In genomic region chr22:50627452-50627913, GRCh38 we compare ENCODE assay signal across 8 cellular contexts. TPM values are rescaled to one million over a fixed set of nuclear protein-coding genes. Genes with fewer than 3 reads are reported as not detected.
DNase-seq lines count a peak whose midpoint lies in the region; ATAC-seq and TF ChIP-seq lines count a peak whose summit lies in the region.

No MANE protein-coding gene starts in this region.

- H3K27me3 ChIP-seq in mononuclear cell (ENCODE audit: insufficient read depth, low read length) (no peaks in the 10 kb centered on the region), vagina (no peaks in the 10 kb centered on the region)

- no peaks in the 10 kb centered on the region for H3K36me3 ChIP-seq in vagina

- H3K4me3 ChIP-seq in AG10803 (ENCODE audit: low read length) (peak overlapping the region; percentile 89), coronary artery (peak overlapping the region; percentile 79), mononuclear cell (ENCODE audit: low read length) (peak overlapping the region; percentile 68), vagina (peak overlapping the region; percentile 58 to 85)

- ATAC-seq in GM21423 (IDR thresholded peaks at IDR 0.05; ENCODE audit: unreplicated experiment), result peak; percentile 6

- H3K27ac ChIP-seq in coronary artery (peak overlapping the region in 1 of 2 donors; percentile 62), vagina (peak overlapping the region; percentile 77)

- TF ChIP-seq CTCF in AG10803 (conservative IDR thresholded peaks at IDR 0.05; ENCODE audit: low read length) (no peak), coronary artery (IDR thresholded peaks at IDR 0.05) (no peak), vagina (IDR thresholded peaks at IDR 0.05) (no peak)

- peaks cover 31% of the 10 kb centered on the region for H3K4me1 ChIP-seq in mononuclear cell (ENCODE audit: insufficient read depth, low read length)
- peaks cover 22% of the 10 kb centered on the region for H3K4me1 ChIP-seq in vagina

- H3K9me3 ChIP-seq in mononuclear cell (ENCODE audit: low read depth, low read length) (no peaks in the 10 kb centered on the region), vagina (no peaks in the 10 kb centered on the region)

- intact Hi-C loops in vagina (cut with DNase I), result no loop called here

- DNase-seq in AG10803 (ENCODE audit: low read depth) (no peak), OCI-M1 (lab: John Stamatoyannopoulos, UW) (peak; percentile 43), coronary artery (ENCODE audit: low spot score) (no peak), vagina (ENCODE audit: extremely low spot score in 2 of 2) (peak in 1 of 2 donors; percentile 91), NCI-H526 (lab: John Stamatoyannopoulos, UW) (no peak), mesenteric fat pad (ENCODE audit: low spot score) (no peak)

- TF ChIP-seq POLR2A in vagina (IDR thresholded peaks at IDR 0.05), result no peak

RNA-seq across cellular contexts. Expression of gene ARSA, which starts 0.5 kb away (rescaled TPM):
- total RNA-seq in mononuclear cell (21.3 TPM), vagina (44.2 TPM), mesenteric fat pad (50.4 TPM)

RNA-seq across cellular contexts. Expression of gene MAPK8IP2, which starts 26.9 kb away (rescaled TPM):
- total RNA-seq in mononuclear cell, result 0.10 TPM
- total RNA-seq in vagina, result 3.2 TPM
- total RNA-seq in mesenteric fat pad, result 0.58 TPM

RNA-seq across cellular contexts. Expression of gene CHKB, which starts 44.8 kb away (rescaled TPM):
- 40.0 TPM for total RNA-seq in mononuclear cell
- 51.6 TPM for total RNA-seq in vagina
- 47.6 TPM for total RNA-seq in mesenteric fat pad

RNA-seq across cellular contexts. Expression of gene SHANK3, which starts 45.1 kb away (rescaled TPM):
- total RNA-seq in mononuclear cell (under 0.01 TPM), vagina (20.4 TPM), mesenteric fat pad (95.7 TPM)

RNA-seq across cellular contexts. Expression of gene CPT1B, which starts 49.3 kb away (rescaled TPM):
- total RNA-seq in mononuclear cell, result 7.2 TPM
- total RNA-seq in vagina, result 29.2 TPM
- 10.4 TPM for total RNA-seq in mesenteric fat pad
